ENCODE assay signal across 2 cellular contexts in genomic region chr3:190097617-190098016, GRCh38.
TF ChIP-seq lines count a peak whose summit lies in the region.

No MANE protein-coding gene starts in this region.

TF ChIP-seq in A549, 52 proteins besides CTCF, POLR2A, EP300 and RAD21:
- TF ChIP-seq GATA3 (IDR thresholded peaks at IDR 0.05; ENCODE audit: borderline replicate concordance) (no peak), CHD4 (IDR thresholded peaks at IDR 0.05; ENCODE audit: borderline replicate concordance) (no peak), PBX3 (IDR thresholded peaks at IDR 0.05) (no peak), SMC3 (IDR thresholded peaks at IDR 0.05) (no peak)

TF ChIP-seq in IMR-90, 13 proteins besides CTCF, POLR2A, EP300 and RAD21 (continued from another document):
- no peak for TF ChIP-seq RCOR1 (IDR thresholded peaks at IDR 0.05; ENCODE audit: insufficient replicate concordance, low read length)
- no peak for TF ChIP-seq CEBPB (IDR thresholded peaks at IDR 0.05; ENCODE audit: low read depth, low read length)
- no peak for TF ChIP-seq NFE2L2 (IDR thresholded peaks at IDR 0.05; ENCODE audit: low read depth, low read length)
- TF ChIP-seq ELK1 (IDR thresholded peaks at IDR 0.05; ENCODE audit: borderline replicate concordance, low read depth, low read length), result no peak
- no peak for TF ChIP-seq MAZ (IDR thresholded peaks at IDR 0.05; ENCODE audit: borderline replicate concordance, low read depth, low read length)
- no peak for TF ChIP-seq FOS (IDR thresholded peaks at IDR 0.05; ENCODE audit: low read depth, low read length)
- TF ChIP-seq BHLHE40 (IDR thresholded peaks at IDR 0.05; ENCODE audit: low read depth, low read length), result no peak
- TF ChIP-seq MAFK (IDR thresholded peaks at IDR 0.05; ENCODE audit: low read depth, low read length), result no peak
- TF ChIP-seq SMC3 (IDR thresholded peaks at IDR 0.05; ENCODE audit: low read depth, low read length), result no peak
- TF ChIP-seq USF2 (IDR thresholded peaks at IDR 0.05; ENCODE audit: low read depth, low read length), result no peak
- TF ChIP-seq RFX5 (IDR thresholded peaks at IDR 0.05; ENCODE audit: low read depth, low read length), result no peak
- no peak for TF ChIP-seq MXI1 (IDR thresholded peaks at IDR 0.05; ENCODE audit: borderline replicate concordance, low read depth, low read length)
